In the genomic region with DNA sequence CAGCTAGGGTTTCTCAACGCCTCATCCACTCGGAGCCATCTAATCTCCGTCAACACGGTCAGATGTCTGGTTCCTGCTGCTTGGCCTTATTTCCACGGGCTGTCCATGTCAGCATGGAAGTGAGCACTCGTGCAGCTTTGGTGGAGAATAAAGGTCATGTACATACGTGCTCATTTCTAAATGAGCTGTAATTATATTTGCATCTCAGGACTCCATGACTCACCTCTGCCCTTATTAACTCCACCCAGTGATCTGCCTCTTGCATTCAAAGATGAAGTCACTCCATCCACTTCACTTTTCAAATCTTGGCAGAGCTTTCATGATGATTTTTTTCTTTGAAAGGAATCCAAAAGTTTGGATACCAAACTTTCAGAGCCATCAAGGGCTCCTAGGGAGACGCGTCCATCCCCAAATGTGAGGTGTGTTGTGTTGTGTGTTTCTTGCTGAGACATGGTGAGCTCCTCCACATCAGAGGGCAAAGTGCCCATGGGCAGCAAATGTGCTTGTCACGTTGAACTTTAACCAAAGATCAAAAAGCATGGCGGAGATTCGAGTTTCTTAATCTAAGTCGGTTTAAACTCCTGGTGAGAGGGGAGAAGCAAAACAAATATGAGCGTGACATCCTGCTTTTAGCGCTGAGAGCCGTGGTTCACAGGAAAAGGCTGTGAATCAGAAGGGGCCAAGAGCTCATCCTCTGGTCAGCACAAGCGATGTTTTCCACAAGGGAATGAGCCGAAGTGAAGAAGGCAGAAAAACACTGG, we compare ENCODE assay signal across 11 cellular contexts.
DNase-seq lines count a peak whose midpoint lies in the region; ATAC-seq lines count a peak whose summit lies in the region.
"Had no signal": no experiment of that assay in that cellular context is flagged by ENCODE, and none has a peak within 500 bp of the region (broad histone marks: within the 10 kb centered on the region; RNA-seq: fewer than 3 reads in every experiment).

No MANE protein-coding gene starts in this region.

- H3K36me3 ChIP-seq in muscle layer of duodenum (ENCODE audit: control insufficient read depth in 1 of 2, insufficient read depth in 2 of 2, low read length in 2 of 2), result no peaks in the 10 kb centered on the region

- peaks cover 0 to 22% of the 10 kb centered on the region in 2 donors for H3K4me1 ChIP-seq in muscle layer of duodenum (ENCODE audit: control insufficient read depth in 1 of 2, insufficient read depth in 2 of 2, low read length in 2 of 2)

- H3K9me3 ChIP-seq in muscle layer of duodenum (ENCODE audit: control insufficient read depth in 1 of 2, low read length in 2 of 2), result no peaks in the 10 kb centered on the region

- H3K27ac ChIP-seq in muscle layer of duodenum (ENCODE audit: low read length), result peak overlapping the region; percentile 76

- H3K4me3 ChIP-seq in muscle layer of duodenum (ENCODE audit: low read depth in 1 of 2, low read length in 2 of 2), result no peak overlapping the region
- H3K4me3 ChIP-seq: dorsolateral prefrontal cortex, GM12878 had no signal

- no peaks in the 10 kb centered on the region for H3K27me3 ChIP-seq in muscle layer of duodenum (ENCODE audit: low read depth, low read length)

- DNase-seq in DMS53 (lab: John Stamatoyannopoulos, UW), result peak; percentile 69
- peak; percentile 90 for DNase-seq in LHCN-M2 (ENCODE audit: low read depth)
- peak; percentile 91 for DNase-seq in dermis blood vessel endothelial cell
- no peak for DNase-seq in superior temporal gyrus (ENCODE audit: extremely low spot score)
- no peak for DNase-seq in NCI-H2171 (lab: John Stamatoyannopoulos, UW)
- DNase-seq: dorsolateral prefrontal cortex, NCI-H1930 had no signal

- ATAC-seq in HG03520 (IDR thresholded peaks at IDR 0.05; ENCODE audit: unreplicated experiment) (no peak), GM19023 (IDR thresholded peaks at IDR 0.05; ENCODE audit: unreplicated experiment) (no peak)
- ATAC-seq: GM12878 had no signal

Comparison
In these comparisons a context has a peak if more than half of its experiments do, and no peak if none do; other contexts are left out.
1. DNase-seq: peak in DMS53 (single experiment), LHCN-M2 (single experiment) and dermis blood vessel endothelial cell (single experiment); none in superior temporal gyrus (single experiment) and NCI-H2171 (single experiment).